In the genomic region with DNA sequence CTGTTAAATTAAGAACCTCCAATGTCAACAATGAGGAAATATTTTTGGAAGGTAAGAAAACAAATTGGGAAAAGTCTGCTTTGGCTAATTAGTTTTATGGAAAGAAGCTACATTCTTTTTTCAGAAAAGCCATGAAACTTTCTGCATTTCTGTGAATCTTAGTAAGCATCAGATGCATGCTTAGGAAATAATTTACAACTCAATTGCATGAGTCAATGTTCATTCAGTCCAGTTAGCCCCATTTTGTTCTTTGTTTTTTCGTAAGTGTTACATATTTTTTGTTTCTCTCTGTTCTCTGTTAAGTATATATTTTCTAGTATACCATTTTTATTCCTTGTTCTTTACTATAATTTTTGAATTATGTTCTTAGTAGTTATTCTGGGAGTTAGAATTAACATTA, we compare ENCODE assay signal across 13 cellular contexts.
DNase-seq lines count a peak whose midpoint lies in the region; ATAC-seq and TF ChIP-seq lines count a peak whose summit lies in the region.
"Had no signal": no experiment of that assay in that cellular context is flagged by ENCODE, and none has a peak within 500 bp of the region (broad histone marks: within the 10 kb centered on the region; RNA-seq: fewer than 3 reads in every experiment).

No MANE protein-coding gene starts in this region.

- intact Hi-C loops in IMR-90 (cut with micrococcal nuclease), result loop anchor here (5.0 kb wide), 1 partner anchor 95 kb away; no protein-coding TSS in a partner anchor

- H3K4me3 ChIP-seq in AG09309 (ENCODE audit: control insufficient read depth, low read depth, low read length) (no peak overlapping the region), IMR-90 (ENCODE audit: insufficient read depth, low read depth, low read length) (no peak overlapping the region), cardiac fibroblast (replicated peaks in 1 of 2; ENCODE audit: low read depth in 2 of 2, low read length in 2 of 2) (no peak overlapping the region)

- H3K56ac ChIP-seq in IMR-90 (ENCODE audit: extremely low read depth, insufficient read depth, low read length), result no peak overlapping the region; the same call in 1 of the 2 replicates

- CTCF ChIA-PET in IMR-90 (lab: Yijun Ruan, JAX), result no interaction called here

- DNase-seq in AG09309 (ENCODE audit: low read depth), result peak; percentile 17
- DNase-seq in IMR-90, result peak; percentile 69
- peak; percentile 18 to 73 for DNase-seq in cardiac fibroblast (ENCODE audit: low read depth in 2 of 2)
- DNase-seq in lung microvascular endothelial cell (ENCODE audit: low read depth in 2 of 2), result peak; percentile 2 to 5
- no peak for DNase-seq in NCI-H2081 (lab: John Stamatoyannopoulos, UW)
- DNase-seq: activated CD4-positive, alpha-beta T cell treated with anti-CD3 and anti-CD28 coated beads for 1 hour; aorta; NCI-H2029 treated with DMSO at 0.1 percent for 48 hours; stimulated activated CD4-positive, alpha-beta T cell treated with anti-CD3 and anti-CD28 coated beads, Interleukin-4, amount 100 ng/mL, for 4 hours; stimulated activated naive CD4-positive, alpha-beta T cell treated with Interleukin-2 at 50 U/mL for 16 hours had no signal

- peak overlapping the region; percentile 54 for H2BK5ac ChIP-seq in IMR-90 (ENCODE audit: low read depth, low read length, poor library complexity, severe bottlenecking)

- TF ChIP-seq POLR2A in IMR-90 (IDR thresholded peaks at IDR 0.05; ENCODE audit: low read depth, low read length), result no peak

- H4K20me1 ChIP-seq in IMR-90 (ENCODE audit: insufficient read depth, low read length), result no peaks in the 10 kb centered on the region

- TF ChIP-seq RAD21 in IMR-90 (IDR thresholded peaks at IDR 0.05; ENCODE audit: low read length), result no peak

- dilution Hi-C loops in IMR-90 (cut with HindIII; ENCODE audit: low sequenced_read_pairs, unreplicated experiment), result no loop called here

- no TSS peak for BruUV-seq in IMR-90 (replicated peaks; lab: Mats Ljungman, UMichigan)

- no peak overlapping the region for H4K91ac ChIP-seq in IMR-90 (ENCODE audit: insufficient read depth, low read depth, low read length)

- no peaks in the 10 kb centered on the region for H3K36me3 ChIP-seq in IMR-90 (ENCODE audit: control insufficient read depth, insufficient read depth, low read length)

- H3K23ac ChIP-seq in IMR-90 (ENCODE audit: low read depth, low read length), result no peak overlapping the region

- in situ Hi-C loops in IMR-90 (cut with MboI; ENCODE audit: low sequenced_read_pairs), result no loop called here

- H3K9ac ChIP-seq in IMR-90 (ENCODE audit: low read depth, low read length), result no peak overlapping the region

- H2AK9ac ChIP-seq in IMR-90 (replicated peaks; ENCODE audit: low read depth, low read length, poor library complexity), result no peak overlapping the region

- no peak overlapping the region for H3K4me2 ChIP-seq in IMR-90 (ENCODE audit: low read depth, low read length)

- no peak overlapping the region for H3K14ac ChIP-seq in IMR-90 (replicated peaks; ENCODE audit: low read depth, low read length)

- H3K27ac ChIP-seq in IMR-90 (ENCODE audit: insufficient read depth, low read length), result no peak overlapping the region

- H2BK120ac ChIP-seq in IMR-90 (ENCODE audit: low read depth, low read length), result no peak overlapping the region

- no peak overlapping the region for H2BK20ac ChIP-seq in IMR-90 (ENCODE audit: low read depth, low read length)

- H3K9me3 ChIP-seq in IMR-90 (ENCODE audit: control insufficient read depth, insufficient read depth, low read length), result peaks cover 2% of the 10 kb centered on the region; the same call in 1 of the 2 replicates

- ATAC-seq in IMR-90 (ENCODE audit: low read depth), result peak; percentile 37; the same call in 1 of the 2 replicates
- no peak for ATAC-seq in GM21825 (IDR thresholded peaks at IDR 0.05; ENCODE audit: unreplicated experiment)
- ATAC-seq in GM21786 (IDR thresholded peaks at IDR 0.05; ENCODE audit: unreplicated experiment), result no peak
- ATAC-seq in GM21737 (IDR thresholded peaks at IDR 0.05; ENCODE audit: unreplicated experiment), result no peak

- no peak overlapping the region for H3K18ac ChIP-seq in IMR-90 (ENCODE audit: low read depth, low read length)

- H4K5ac ChIP-seq in IMR-90 (ENCODE audit: low read depth, low read length), result no peak overlapping the region

- no peaks in the 10 kb centered on the region for H3K4me1 ChIP-seq in IMR-90 (ENCODE audit: control insufficient read depth, insufficient read depth, low read length)

- POLR2A ChIA-PET in IMR-90 (lab: Charles Lee; ENCODE audit: unreplicated experiment), result no interaction called here

- TF ChIP-seq CTCF in AG09309 (IDR thresholded peaks at IDR 0.05; ENCODE audit: control insufficient read depth, insufficient read depth, low read depth, low read length, missing control alignments) (no peak), IMR-90 (conservative IDR thresholded peaks at IDR 0.05; ENCODE audit: low read depth, low read length) (no peak), cardiac fibroblast (IDR thresholded peaks at IDR 0.05; ENCODE audit: low read depth, low read length) (no peak)

- no peak overlapping the region for H4K8ac ChIP-seq in IMR-90 (ENCODE audit: low read depth in 2 of 2, low read length in 2 of 2)

- WGBS in IMR-90 (ENCODE audit: extremely low coverage in 2 of 2, insufficient read length in 1 of 2), 2 experiments, result no CpG with 5 or more reads among the region's 1 CpG

- H3K4ac ChIP-seq in IMR-90 (ENCODE audit: low read depth, low read length), result no peak overlapping the region

- H3K27me3 ChIP-seq in IMR-90 (ENCODE audit: control insufficient read depth, insufficient read depth, low read length), result no peaks in the 10 kb centered on the region

- no peak overlapping the region for H2AFZ ChIP-seq in IMR-90 (replicated peaks; ENCODE audit: low read length, poor library complexity)

- H3K9me1 ChIP-seq in IMR-90 (ENCODE audit: insufficient read depth, low read length), result no peaks in the 10 kb centered on the region

- H2BK15ac ChIP-seq in IMR-90 (ENCODE audit: low read depth, low read length), result no peak overlapping the region

- H3K79me1 ChIP-seq in IMR-90 (ENCODE audit: low read depth in 1 of 2, low read length in 2 of 2), result no peaks in the 10 kb centered on the region

- H2AK5ac ChIP-seq in IMR-90 (ENCODE audit: low read depth, low read length), result no peak overlapping the region

TF ChIP-seq in IMR-90, 13 proteins besides CTCF, POLR2A, EP300 and RAD21:
- TF ChIP-seq MAFK (IDR thresholded peaks at IDR 0.05; ENCODE audit: low read depth, low read length) (no peak), BHLHE40 (IDR thresholded peaks at IDR 0.05; ENCODE audit: low read depth, low read length) (no peak), CEBPB (IDR thresholded peaks at IDR 0.05; ENCODE audit: low read depth, low read length) (peak; percentile 65), NFE2L2 (IDR thresholded peaks at IDR 0.05; ENCODE audit: low read depth, low read length) (no peak), SMC3 (IDR thresholded peaks at IDR 0.05; ENCODE audit: low read depth, low read length) (no peak), FOS (IDR thresholded peaks at IDR 0.05; ENCODE audit: low read depth, low read length) (peak; percentile 84), RCOR1 (IDR thresholded peaks at IDR 0.05; ENCODE audit: insufficient replicate concordance, low read length) (no peak)
- TF ChIP-seq, protein P1, sequence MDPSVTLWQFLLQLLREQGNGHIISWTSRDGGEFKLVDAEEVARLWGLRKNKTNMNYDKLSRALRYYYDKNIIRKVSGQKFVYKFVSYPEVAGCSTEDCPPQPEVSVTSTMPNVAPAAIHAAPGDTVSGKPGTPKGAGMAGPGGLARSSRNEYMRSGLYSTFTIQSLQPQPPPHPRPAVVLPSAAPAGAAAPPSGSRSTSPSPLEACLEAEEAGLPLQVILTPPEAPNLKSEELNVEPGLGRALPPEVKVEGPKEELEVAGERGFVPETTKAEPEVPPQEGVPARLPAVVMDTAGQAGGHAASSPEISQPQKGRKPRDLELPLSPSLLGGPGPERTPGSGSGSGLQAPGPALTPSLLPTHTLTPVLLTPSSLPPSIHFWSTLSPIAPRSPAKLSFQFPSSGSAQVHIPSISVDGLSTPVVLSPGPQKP (IDR thresholded peaks at IDR 0.05; ENCODE audit: borderline replicate concordance, low read depth, low read length), result no peak
- TF ChIP-seq, protein P2, sequence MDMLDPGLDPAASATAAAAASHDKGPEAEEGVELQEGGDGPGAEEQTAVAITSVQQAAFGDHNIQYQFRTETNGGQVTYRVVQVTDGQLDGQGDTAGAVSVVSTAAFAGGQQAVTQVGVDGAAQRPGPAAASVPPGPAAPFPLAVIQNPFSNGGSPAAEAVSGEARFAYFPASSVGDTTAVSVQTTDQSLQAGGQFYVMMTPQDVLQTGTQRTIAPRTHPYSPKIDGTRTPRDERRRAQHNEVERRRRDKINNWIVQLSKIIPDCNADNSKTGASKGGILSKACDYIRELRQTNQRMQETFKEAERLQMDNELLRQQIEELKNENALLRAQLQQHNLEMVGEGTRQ (IDR thresholded peaks at IDR 0.05; ENCODE audit: low read depth, low read length), result no peak
TF ChIP-seq in IMR-90: peak in this region for 2.

Comparison
In these comparisons a context has a peak if more than half of its experiments do, and no peak if none do; other contexts are left out.
1. DNase-seq: peak in AG09309 (single experiment), IMR-90 (single experiment), cardiac fibroblast (2 of 2) and lung microvascular endothelial cell (2 of 2); none in NCI-H2081 (0 of 2).